14 cellular contexts compared by ENCODE assay signal in the genomic region with DNA sequence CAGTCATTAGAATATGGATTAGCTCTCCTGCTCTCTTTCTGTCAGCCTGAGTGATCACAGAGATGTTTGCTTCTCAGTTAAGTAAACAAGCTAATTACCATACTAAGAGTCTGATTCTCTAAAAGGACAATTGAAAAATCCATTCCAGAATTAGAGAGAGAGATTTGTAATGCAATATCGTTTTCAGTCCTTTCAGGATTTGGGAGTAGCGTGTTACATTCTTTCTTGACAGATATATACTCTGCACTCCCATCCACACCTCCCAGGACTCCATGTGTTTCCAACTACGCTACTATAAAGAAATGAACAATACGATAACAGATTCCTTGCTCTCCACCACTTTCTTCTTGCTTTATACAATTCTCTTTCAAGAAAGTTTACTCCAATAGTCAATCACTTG.
"Had no signal": no experiment of that assay in that cellular context is flagged by ENCODE, and none has a peak within 500 bp of the region (broad histone marks: within the 10 kb centered on the region; RNA-seq: fewer than 3 reads in every experiment).

No MANE protein-coding gene starts in this region.

- DNase-seq: activated CD4-positive, alpha-beta T cell treated with anti-CD3 and anti-CD28 coated beads, Interleukin-2, amount 10 ng/mL, durations not matched to agents 24 days and 14 days; activated CD8-positive, alpha-beta memory T cell treated with anti-CD3 and anti-CD28 coated beads for 24 hours; activated naive CD4-positive, alpha-beta T cell treated with anti-CD3 and anti-CD28 coated beads for 36 hours; colonic mucosa; foreskin melanocyte; head of caudate nucleus; left colon; naive thymus-derived CD4-positive, alpha-beta T cell; stimulated activated CD4-positive, alpha-beta T cell treated with anti-CD3 and anti-CD28 coated beads, Interleukin-4, amount 100 ng/mL, for 4 hours; stomach had no signal

- H3K9me3 ChIP-seq: colonic mucosa, right atrium auricular region, stomach, thoracic aorta had no signal

- H3K4me1 ChIP-seq: colonic mucosa, right atrium auricular region, stomach had no signal

- H3K27me3 ChIP-seq: colonic mucosa, right atrium auricular region, stomach had no signal

- H3K27ac ChIP-seq: colonic mucosa, right atrium auricular region, skin epidermis, stomach, thoracic aorta had no signal

- H3K36me3 ChIP-seq: colonic mucosa, right atrium auricular region, stomach, thoracic aorta had no signal

- ATAC-seq: left colon; naive thymus-derived CD4-positive, alpha-beta T cell; WTC11 had no signal

- H3K4me3 ChIP-seq: colonic mucosa, right atrium auricular region, skin epidermis, stomach, thoracic aorta had no signal
